34 cellular contexts compared by ENCODE assay signal in genomic region chr10:70374775-70375614, GRCh38. TPM values are rescaled to one million over a fixed set of nuclear protein-coding genes. Genes with fewer than 3 reads are reported as not detected.
A peak's percentile ranks its signal among the peaks of the same experiment; 100 is the strongest.
DNase-seq lines count a peak whose midpoint lies in the region; ATAC-seq, FAIRE-seq and TF ChIP-seq lines count a peak whose summit lies in the region.
"Had no signal": no experiment of that assay in that cellular context is flagged by ENCODE, and none has a peak within 500 bp of the region (broad histone marks: within the 10 kb centered on the region; RNA-seq: fewer than 3 reads in every experiment).

No MANE protein-coding gene starts in this region.

- H2BK5ac ChIP-seq in mesendoderm (ENCODE audit: low read length), result no peak overlapping the region

- H3K18ac ChIP-seq in mesendoderm (ENCODE audit: low read length), result no peak overlapping the region

- H3K9ac ChIP-seq in mesendoderm (ENCODE audit: low read length), result no peak overlapping the region

- no peak overlapping the region for H3K56ac ChIP-seq in mesendoderm (ENCODE audit: low read length)

- intact Hi-C loops in activated CD4-positive, alpha-beta T cell treated with anti-CD3 and anti-CD28 coated beads for 36 hours (cut with DNase I, micrococcal nuclease), result no loop called here

- H3K4me1 ChIP-seq in mesendoderm (ENCODE audit: control insufficient read depth, low read depth, low read length), result peaks cover 7% of the 10 kb centered on the region
- H3K4me1 ChIP-seq: ascending aorta had no signal

- TF ChIP-seq CTCF in AG10803 (conservative IDR thresholded peaks at IDR 0.05; ENCODE audit: low read length) (no peak), choroid plexus epithelial cell (conservative IDR thresholded peaks at IDR 0.05; ENCODE audit: low read depth, low read length) (no peak), mesothelial cell of epicardium (IDR thresholded peaks at IDR 0.05; ENCODE audit: unreplicated experiment) (no peak)

- peaks cover 16% of the 10 kb centered on the region for H3K4me1 Mint-ChIP-seq in mesothelial cell of epicardium
- no peaks in the 10 kb centered on the region for H3K4me1 Mint-ChIP-seq in activated CD4-positive, alpha-beta T cell treated with anti-CD3 and anti-CD28 coated beads for 36 hours
- H3K4me1 Mint-ChIP-seq: B cell; central memory CD8-positive, alpha-beta T cell; T-helper 17 cell had no signal

- FAIRE-seq in RCC 7860 (lab: Jason Lieb, UNC), result no peak
- FAIRE-seq: endometrium, H1, TTC549 had no signal

- no peaks in the 10 kb centered on the region for H3K36me3 ChIP-seq in mesendoderm (ENCODE audit: control insufficient read depth, insufficient read depth, low read length)
- H3K36me3 ChIP-seq: ascending aorta, esophagus squamous epithelium had no signal

- H3K79me2 ChIP-seq in mesendoderm (ENCODE audit: control insufficient read depth, insufficient read depth, low read length), result no peaks in the 10 kb centered on the region
- H3K79me2 ChIP-seq: hepatocyte had no signal

- no peak overlapping the region for H3K23ac ChIP-seq in mesendoderm (ENCODE audit: low read length)

- no peak overlapping the region for H3K4ac ChIP-seq in mesendoderm (ENCODE audit: low read depth, low read length)

- H3K9me3 Mint-ChIP-seq in mesothelial cell of epicardium, result peaks cover 4% of the 10 kb centered on the region
- no peaks in the 10 kb centered on the region for H3K9me3 Mint-ChIP-seq in activated CD4-positive, alpha-beta T cell treated with anti-CD3 and anti-CD28 coated beads for 36 hours (ENCODE audit: low read depth)
- H3K9me3 Mint-ChIP-seq: dendritic cell treated with granulocyte-macrophage colony-stimulating factor and Interleukin-4, amounts not matched to agents 40 ng/mL and 50 ng/mL, for 4 days had no signal

- POLR2A ChIA-PET in activated CD4-positive, alpha-beta T cell treated with anti-CD3 and anti-CD28 coated beads for 36 hours (lab: Charles Lee), result no interaction called here

- WGBS in mesendoderm (ENCODE audit: extremely low coverage, insufficient coverage, low lambda C conversion rate), result no CpG with 5 or more reads among the region's 9 CpGs

- H2BK15ac ChIP-seq in mesendoderm (replicated peaks; ENCODE audit: low read depth), result no peak overlapping the region

- H3K4me3 Mint-ChIP-seq in mesothelial cell of epicardium, result no peak overlapping the region
- H3K4me3 Mint-ChIP-seq in activated CD4-positive, alpha-beta T cell treated with anti-CD3 and anti-CD28 coated beads for 36 hours, result no peak overlapping the region
- H3K4me3 Mint-ChIP-seq: B cell; CD8-positive, alpha-beta T cell; central memory CD8-positive, alpha-beta T cell; dendritic cell treated with granulocyte-macrophage colony-stimulating factor and Interleukin-4, amounts not matched to agents 40 ng/mL and 50 ng/mL, for 4 days; T-helper 17 cell had no signal

- CTCF ChIA-PET in activated CD4-positive, alpha-beta T cell treated with anti-CD3 and anti-CD28 coated beads for 36 hours (lab: Charles Lee), result interaction anchor here (1.3 to 3.0 kb wide), 4 partner anchors 10 to 153 kb away, joined by 4 to 11 read pairs (median 6); partner anchors contain the start of gene EIF4EBP2

- no peak overlapping the region for H4K8ac ChIP-seq in mesendoderm (ENCODE audit: low read depth, low read length)

- H3K4me2 ChIP-seq in mesendoderm (ENCODE audit: low read length), result no peak overlapping the region
- H3K4me2 ChIP-seq: hepatocyte, smooth muscle cell had no signal

- no peak overlapping the region for H3K27ac Mint-ChIP-seq in mesothelial cell of epicardium
- no peak overlapping the region for H3K27ac Mint-ChIP-seq in activated CD4-positive, alpha-beta T cell treated with anti-CD3 and anti-CD28 coated beads for 36 hours
- H3K27ac Mint-ChIP-seq: B cell; CD8-positive, alpha-beta T cell; dendritic cell treated with granulocyte-macrophage colony-stimulating factor and Interleukin-4, amounts not matched to agents 40 ng/mL and 50 ng/mL, for 4 days; T-helper 17 cell had no signal

- no peak overlapping the region for H3K27ac ChIP-seq in mesendoderm (ENCODE audit: low read depth, low read length)
- H3K27ac ChIP-seq: ascending aorta, esophagus squamous epithelium, hepatocyte, HL-60 had no signal

- H2BK120ac ChIP-seq in mesendoderm (ENCODE audit: low read depth, low read length), result no peak overlapping the region

- no peaks in the 10 kb centered on the region for H3K27me3 ChIP-seq in mesendoderm (ENCODE audit: insufficient read depth, low read length, poor library complexity)
- H3K27me3 ChIP-seq: ascending aorta, esophagus squamous epithelium, hepatocyte had no signal

- peaks cover 5% of the 10 kb centered on the region for H3K36me3 Mint-ChIP-seq in mesothelial cell of epicardium
- H3K36me3 Mint-ChIP-seq in activated CD4-positive, alpha-beta T cell treated with anti-CD3 and anti-CD28 coated beads for 36 hours (ENCODE audit: low read depth), result peaks cover 11% of the 10 kb centered on the region

- ATAC-seq in activated CD4-positive, alpha-beta T cell treated with anti-CD3 and anti-CD28 coated beads for 36 hours, result no peak
- ATAC-seq: activated CD4-positive, CD25-positive, alpha-beta regulatory T cell treated with anti-CD3 and anti-CD28 coated beads, Interleukin-2, amount 50 U/mL, for 24 hours; CD8-positive, alpha-beta T cell; left cardiac atrium; Right ventricle myocardium inferior; SK-N-SH treated with all-trans-retinoic acid at 6 μM for 48 hours; T-helper 17 cell had no signal

- DNase-seq in AG10803 (ENCODE audit: low read depth) (peak; percentile 18), HT1080 (ENCODE audit: low read depth) (peak; percentile 43), choroid plexus epithelial cell (ENCODE audit: low read depth) (peak; percentile 66), mesendoderm (peak; percentile 79), mesothelial cell of epicardium (ENCODE audit: low spot score in 2 of 2, unreplicated experiment in 2 of 2) (no peak), NOMO-1 treated with DMSO at 0.1 percent for 48 hours (lab: John Stamatoyannopoulos, UW; ENCODE audit: unreplicated experiment) (no peak), RCC 7860 (ENCODE audit: low spot score) (no peak)
- no peak for DNase-seq in activated CD4-positive, alpha-beta T cell treated with anti-CD3 and anti-CD28 coated beads for 36 hours
- DNase-seq: activated CD4-positive, alpha-beta T cell treated with anti-CD3 and anti-CD28 coated beads, Interleukin-2, amount 50 U/mL, for 48 hours; activated T-cell treated with anti-CD3 and anti-CD28 coated beads, Interleukin-2, amount 50 U/mL, for 48 hours; CD8-positive, alpha-beta T cell; esophagus squamous epithelium; Kasumi-1; left cardiac atrium; MV-4-11; NCI-H1436; NCI-H2081; NCI-H526; retina; stimulated activated naive CD4-positive, alpha-beta T cell treated with Interleukin-2 at 50 U/mL for 16 hours; T-helper 17 cell had no signal

- no peaks in the 10 kb centered on the region for H3K79me1 ChIP-seq in mesendoderm (ENCODE audit: low read length)

- H2AK5ac ChIP-seq in mesendoderm (ENCODE audit: low read length), result no peak overlapping the region

- no peak overlapping the region for H4K5ac ChIP-seq in mesendoderm (ENCODE audit: low read length)

- H3K4me3 ChIP-seq in AG10803 (ENCODE audit: low read length) (no peak overlapping the region), choroid plexus epithelial cell (ENCODE audit: low read depth, low read length) (no peak overlapping the region), mesendoderm (ENCODE audit: low read length) (no peak overlapping the region)
- H3K4me3 ChIP-seq: ascending aorta, hepatocyte, smooth muscle cell had no signal

- no peaks in the 10 kb centered on the region for H3K27me3 Mint-ChIP-seq in mesothelial cell of epicardium (ENCODE audit: low read depth)
- H3K27me3 Mint-ChIP-seq in activated CD4-positive, alpha-beta T cell treated with anti-CD3 and anti-CD28 coated beads for 36 hours, result no peaks in the 10 kb centered on the region
- H3K27me3 Mint-ChIP-seq: B cell; central memory CD8-positive, alpha-beta T cell; dendritic cell treated with granulocyte-macrophage colony-stimulating factor and Interleukin-4, amounts not matched to agents 40 ng/mL and 50 ng/mL, for 4 days; T-helper 17 cell had no signal

RNA-seq across cellular contexts. Expression of gene LRRC20, which starts 7.4 kb away (rescaled TPM):
- 29.2 and 40.4 TPM in 2 replicates for total RNA-seq in HT1080 (2014; rRNA removed; shearing (Covaris generic))
- polyA plus RNA-seq in HT1080 (2015; cell fraction: cytosol; rRNA removed), result 8.0 and 8.4 TPM in 2 replicates
- polyA plus RNA-seq in HT1080 (2015; cell fraction: nucleus; rRNA removed), result 4.2 and 7.0 TPM in 2 replicates
- 7.1 TPM for polyA plus RNA-seq in mesendoderm (2013, experiment 1 of 2)
- polyA plus RNA-seq in mesendoderm (2013, experiment 2 of 2), result 7.8 TPM
- total RNA-seq in mesothelial cell of epicardium, result 12.2 to 15.7 TPM (median 13.8 TPM) in 3 replicates
- total RNA-seq in activated CD4-positive, alpha-beta T cell treated with anti-CD3 and anti-CD28 coated beads for 36 hours, result 10 to 100 TPM; 12.8 to 15.9 TPM

RNA-seq across cellular contexts. Expression of gene EIF4EBP2, which starts 28.9 kb away (rescaled TPM):
- total RNA-seq in HT1080 (2014; rRNA removed; shearing (Covaris generic)), result 16.2 and 24.2 TPM in 2 replicates
- 22.0 and 25.8 TPM in 2 replicates for polyA plus RNA-seq in HT1080 (2015; cell fraction: cytosol; rRNA removed)
- 11.0 TPM in 2 replicates for polyA plus RNA-seq in HT1080 (2015; cell fraction: nucleus; rRNA removed)
- 106 TPM for polyA plus RNA-seq in mesendoderm (2013, experiment 1 of 2)
- polyA plus RNA-seq in mesendoderm (2013, experiment 2 of 2), result 104 TPM
- total RNA-seq in mesothelial cell of epicardium, result 71.1 to 72.3 TPM (median 71.4 TPM) in 3 replicates
- 10 to 100 TPM; 24.4 to 27.7 TPM for total RNA-seq in activated CD4-positive, alpha-beta T cell treated with anti-CD3 and anti-CD28 coated beads for 36 hours

Comparison
In these comparisons a context has a peak if more than half of its experiments do, and no peak if none do; other contexts are left out.
1. DNase-seq: peak in AG10803 (single experiment), HT1080 (single experiment), choroid plexus epithelial cell (single experiment) and mesendoderm (single experiment); none in mesothelial cell of epicardium (0 of 2), activated CD4-positive, alpha-beta T cell treated with anti-CD3 and anti-CD28 coated beads for 36 hours (single experiment), NOMO-1 treated with DMSO at 0.1 percent for 48 hours (single experiment) and RCC 7860 (single experiment).